Comparison of ENCODE assay signal across 21 cellular contexts in genomic region chr17:50480854-50481490, GRCh38. TPM values are rescaled to one million over a fixed set of nuclear protein-coding genes. Genes with fewer than 3 reads are reported as not detected.
DNase-seq lines count a peak whose midpoint lies in the region; ATAC-seq and TF ChIP-seq lines count a peak whose summit lies in the region.
"Had no signal": no experiment of that assay in that cellular context is flagged by ENCODE, and none has a peak within 500 bp of the region (broad histone marks: within the 10 kb centered on the region; RNA-seq: fewer than 3 reads in every experiment).

No MANE protein-coding gene starts in this region.

- H3K4me1 Mint-ChIP-seq in activated naive CD4-positive, alpha-beta T cell treated with anti-CD3 and anti-CD28 coated beads, Interleukin-2, amount 50 U/mL, for 24 hours = peaks cover 31% of the 10 kb centered on the region
- H3K4me1 Mint-ChIP-seq in activated naive CD4-positive, alpha-beta T cell treated with anti-CD3 and anti-CD28 coated beads for 36 hours (ENCODE audit: low read depth) = peaks cover 25% of the 10 kb centered on the region
- peaks cover 36% of the 10 kb centered on the region for H3K4me1 Mint-ChIP-seq in brain
- H3K4me1 Mint-ChIP-seq in activated naive CD4-positive, alpha-beta T cell treated with anti-CD3 and anti-CD28 coated beads, Interleukin-2, amount 10 ng/mL, durations not matched to agents 7 days and 5 days = peaks cover 21% of the 10 kb centered on the region

- CTCF ChIA-PET in activated naive CD4-positive, alpha-beta T cell treated with anti-CD3 and anti-CD28 coated beads for 36 hours (lab: Charles Lee) = interaction anchor here (0.9 to 1.3 kb wide), 5 partner anchors 21 to 145 kb away, joined by 3 to 8 read pairs (median 6); no protein-coding TSS in a partner anchor
- CTCF ChIA-PET in activated naive CD4-positive, alpha-beta T cell treated with anti-CD3 and anti-CD28 coated beads, Interleukin-2, amount 10 ng/mL, durations not matched to agents 7 days and 5 days (lab: Charles Lee) = interaction anchor here (1.2 to 5.1 kb wide), 3 partner anchors 22 to 147 kb away, joined by 5 to 48 read pairs (median 44); no protein-coding TSS in a partner anchor

- intact Hi-C loops in activated naive CD4-positive, alpha-beta T cell treated with anti-CD3 and anti-CD28 coated beads for 36 hours (cut with micrococcal nuclease) = loop anchor here (5.0 kb wide), 1 partner anchor 361 kb away; no protein-coding TSS in a partner anchor
- intact Hi-C loops in tibial artery (cut with DNase I; ENCODE audit: low total_unique reads) = loop anchor here (5.0 to 10.0 kb wide), 2 partner anchors 61 to 204 kb away; no protein-coding TSS in a partner anchor

- no peak for TF ChIP-seq EP300 in upper lobe of left lung (IDR thresholded peaks at IDR 0.05)

- DNase-seq in activated naive CD4-positive, alpha-beta T cell treated with anti-CD3 and anti-CD28 coated beads for 36 hours = no peak
- DNase-seq in NB4 (ENCODE audit: low read depth) (peak; percentile 51), tibial artery (no peak), upper lobe of left lung (no peak)
- no peak for DNase-seq in activated naive CD4-positive, alpha-beta T cell treated with anti-CD3 and anti-CD28 coated beads, Interleukin-2, amount 10 ng/mL, durations not matched to agents 7 days and 5 days
- DNase-seq: ACHN; activated CD4-positive, alpha-beta memory T cell treated with anti-CD3 and anti-CD28 coated beads, Interleukin-2, amount 10 ng/mL, durations not matched to agents 7 days and 5 days; anterior cingulate cortex; NCI-H2029; NCI-H510A; OCI-M1; upper lobe of right lung had no signal

- no peak overlapping the region for H3K4me3 ChIP-seq in NB4 (ENCODE audit: low read depth, low read length)
- no peak overlapping the region for H3K4me3 ChIP-seq in tibial artery
- no peak overlapping the region for H3K4me3 ChIP-seq in upper lobe of left lung
- H3K4me3 ChIP-seq: coronary artery, upper lobe of right lung had no signal

- ATAC-seq in upper lobe of left lung (ENCODE audit: low FRiP score in 2 of 2) (no peak), HG02763 (IDR thresholded peaks at IDR 0.05; ENCODE audit: unreplicated experiment) (no peak)
- ATAC-seq: stimulated activated effector memory CD8-positive, alpha-beta T cell treated with anti-CD3 and anti-CD28 coated beads, Interleukin-12 subunit alpha, Interleukin-12 subunit beta, amount 100 ng/mL, for 72 hours; upper lobe of right lung had no signal

- H3K27ac Mint-ChIP-seq in activated naive CD4-positive, alpha-beta T cell treated with anti-CD3 and anti-CD28 coated beads, Interleukin-2, amount 50 U/mL, for 24 hours = peak overlapping the region; percentile 41
- no peak overlapping the region for H3K27ac Mint-ChIP-seq in activated naive CD4-positive, alpha-beta T cell treated with anti-CD3 and anti-CD28 coated beads for 36 hours
- H3K27ac Mint-ChIP-seq in brain = peak overlapping the region in 2 of 5 experiments; percentile 41 to 92
- no peak overlapping the region for H3K27ac Mint-ChIP-seq in activated naive CD4-positive, alpha-beta T cell treated with anti-CD3 and anti-CD28 coated beads, Interleukin-2, amount 10 ng/mL, durations not matched to agents 7 days and 5 days
- H3K27ac Mint-ChIP-seq: activated CD4-positive, alpha-beta memory T cell treated with anti-CD3 and anti-CD28 coated beads, Interleukin-2, amount 10 ng/mL, durations not matched to agents 7 days and 5 days; activated T-helper 2 cell treated with anti-CD3 and anti-CD28 coated beads, Interferon-gamma antibody, Interleukin-2, Interleukin-4, amounts not matched to agents 10 μg/mL and 5 μg/mL and 100 μg/mL, durations not matched to agents 14 hours and 24 hours and 36 hours had no signal

- no peaks in the 10 kb centered on the region for H3K9me3 Mint-ChIP-seq in activated naive CD4-positive, alpha-beta T cell treated with anti-CD3 and anti-CD28 coated beads, Interleukin-2, amount 50 U/mL, for 24 hours
- H3K9me3 Mint-ChIP-seq in activated naive CD4-positive, alpha-beta T cell treated with anti-CD3 and anti-CD28 coated beads for 36 hours = no peaks in the 10 kb centered on the region
- peaks cover 0 to 3% (median 0%) of the 10 kb centered on the region in 5 experiments for H3K9me3 Mint-ChIP-seq in brain
- no peaks in the 10 kb centered on the region for H3K9me3 Mint-ChIP-seq in activated naive CD4-positive, alpha-beta T cell treated with anti-CD3 and anti-CD28 coated beads, Interleukin-2, amount 10 ng/mL, durations not matched to agents 7 days and 5 days
- H3K9me3 Mint-ChIP-seq: activated CD4-positive, alpha-beta memory T cell treated with anti-CD3 and anti-CD28 coated beads, Interleukin-2, amount 10 ng/mL, durations not matched to agents 7 days and 5 days; activated T-helper 2 cell treated with anti-CD3 and anti-CD28 coated beads, Interferon-gamma antibody, Interleukin-2, Interleukin-4, amounts not matched to agents 10 μg/mL and 5 μg/mL and 100 μg/mL, durations not matched to agents 14 hours and 24 hours and 36 hours; stimulated activated effector memory CD8-positive, alpha-beta T cell treated with anti-CD3 and anti-CD28 coated beads, Interleukin-12 subunit alpha, Interleukin-12 subunit beta, amount 100 ng/mL, for 72 hours had no signal

- H3K4me1 ChIP-seq in tibial artery (peaks cover 0 to 38% (median 24%) of the 10 kb centered on the region in 4 donors), upper lobe of left lung (peaks cover 16 to 36% (median 22%) of the 10 kb centered on the region in 4 donors)

- no peaks in the 10 kb centered on the region for H3K9me3 ChIP-seq in tibial artery
- no peaks in the 10 kb centered on the region for H3K9me3 ChIP-seq in upper lobe of left lung
- H3K9me3 ChIP-seq: upper lobe of right lung had no signal

- H3K4me3 Mint-ChIP-seq in activated naive CD4-positive, alpha-beta T cell treated with anti-CD3 and anti-CD28 coated beads, Interleukin-2, amount 50 U/mL, for 24 hours = peak overlapping the region; percentile 93
- H3K4me3 Mint-ChIP-seq in activated naive CD4-positive, alpha-beta T cell treated with anti-CD3 and anti-CD28 coated beads for 36 hours = no peak overlapping the region
- H3K4me3 Mint-ChIP-seq in brain = peak overlapping the region in 4 of 5 experiments; percentile 90 to 99 (median 95)
- H3K4me3 Mint-ChIP-seq in activated naive CD4-positive, alpha-beta T cell treated with anti-CD3 and anti-CD28 coated beads, Interleukin-2, amount 10 ng/mL, durations not matched to agents 7 days and 5 days = no peak overlapping the region

- H3K27ac ChIP-seq in tibial artery (peak overlapping the region; percentile 84 to 91), upper lobe of left lung (peak overlapping the region in 1 of 4 donors; percentile 7)
- H3K27ac ChIP-seq: upper lobe of right lung had no signal

- TF ChIP-seq POLR2A in NB4 (IDR thresholded peaks at IDR 0.05; ENCODE audit: extremely low read depth, insufficient read length) (no peak), upper lobe of left lung (IDR thresholded peaks at IDR 0.05) (no peak)

- H3K27me3 Mint-ChIP-seq in activated naive CD4-positive, alpha-beta T cell treated with anti-CD3 and anti-CD28 coated beads, Interleukin-2, amount 50 U/mL, for 24 hours = peaks cover 3% of the 10 kb centered on the region
- H3K27me3 Mint-ChIP-seq in activated naive CD4-positive, alpha-beta T cell treated with anti-CD3 and anti-CD28 coated beads for 36 hours (ENCODE audit: low read depth) = peaks cover 5% of the 10 kb centered on the region
- peaks cover 26% of the 10 kb centered on the region for H3K27me3 Mint-ChIP-seq in brain
- peaks cover 12% of the 10 kb centered on the region for H3K27me3 Mint-ChIP-seq in activated naive CD4-positive, alpha-beta T cell treated with anti-CD3 and anti-CD28 coated beads, Interleukin-2, amount 10 ng/mL, durations not matched to agents 7 days and 5 days

- no peak for TF ChIP-seq CTCF in NB4 (IDR thresholded peaks at IDR 0.05; ENCODE audit: low read depth, low read length)
- TF ChIP-seq CTCF in brain (conservative IDR thresholded peaks at IDR 0.05) = no peak
- no peak for TF ChIP-seq CTCF in tibial artery (IDR thresholded peaks at IDR 0.05)
- no peak for TF ChIP-seq CTCF in upper lobe of left lung (IDR thresholded peaks at IDR 0.05)

- H3K36me3 Mint-ChIP-seq in activated naive CD4-positive, alpha-beta T cell treated with anti-CD3 and anti-CD28 coated beads, Interleukin-2, amount 50 U/mL, for 24 hours = peaks cover 8% of the 10 kb centered on the region
- peaks cover 15% of the 10 kb centered on the region for H3K36me3 Mint-ChIP-seq in activated naive CD4-positive, alpha-beta T cell treated with anti-CD3 and anti-CD28 coated beads for 36 hours (ENCODE audit: low read depth)
- peaks cover 13% of the 10 kb centered on the region for H3K36me3 Mint-ChIP-seq in brain
- peaks cover 11% of the 10 kb centered on the region for H3K36me3 Mint-ChIP-seq in activated naive CD4-positive, alpha-beta T cell treated with anti-CD3 and anti-CD28 coated beads, Interleukin-2, amount 10 ng/mL, durations not matched to agents 7 days and 5 days

- WGBS in upper lobe of left lung, 2 donors = 86 to 95% methylated on average over 2 of the region's 2 CpGs

- peaks cover 9 to 35% (median 28%) of the 10 kb centered on the region in 3 donors for H3K36me3 ChIP-seq in tibial artery
- peaks cover 3 to 35% (median 26%) of the 10 kb centered on the region in 4 donors for H3K36me3 ChIP-seq in upper lobe of left lung

- H3K27me3 ChIP-seq in tibial artery (peaks cover 0 to 8% of the 10 kb centered on the region in 2 donors), upper lobe of left lung (no peaks in the 10 kb centered on the region)
- H3K27me3 ChIP-seq: upper lobe of right lung had no signal

RNA-seq across cellular contexts. Expression of gene RSAD1, which starts 2.3 kb away (rescaled TPM):
- 10 to 100 TPM; 39.2 to 40.4 TPM for total RNA-seq in activated naive CD4-positive, alpha-beta T cell treated with anti-CD3 and anti-CD28 coated beads for 36 hours
- polyA plus RNA-seq in brain (ENCODE audit: insufficient read depth, low read depth, low replicate concordance) = 17.8 TPM
- total RNA-seq in upper lobe of left lung = 10 to 100 TPM; 26.8 to 47.3 (median 34.9) TPM

RNA-seq across cellular contexts. Expression of gene CHAD, which starts 12.3 kb away (rescaled TPM):
- not detected for total RNA-seq in activated naive CD4-positive, alpha-beta T cell treated with anti-CD3 and anti-CD28 coated beads for 36 hours
- 2.7 TPM for polyA plus RNA-seq in brain (ENCODE audit: insufficient read depth, low read depth, low replicate concordance)
- total RNA-seq in upper lobe of left lung = under 1 TPM in 4 of 6 donors, not detected in 2; 0.13 to 0.30 (median 0.21) TPM
- total RNA-seq: activated CD4-positive, alpha-beta memory T cell treated with anti-CD3 and anti-CD28 coated beads, Interleukin-2, amount 10 ng/mL, durations not matched to agents 7 days and 5 days; activated T-helper 2 cell treated with anti-CD3 and anti-CD28 coated beads, Interferon-gamma antibody, Interleukin-2, Interleukin-4, amounts not matched to agents 10 μg/mL and 5 μg/mL and 100 μg/mL, durations not matched to agents 14 hours and 24 hours and 36 hours; glomerular endothelial cell; H1; myocyte; upper lobe of right lung had no signal

RNA-seq across cellular contexts. Expression of gene MYCBPAP, which starts 27.3 kb away (rescaled TPM):
- total RNA-seq in activated naive CD4-positive, alpha-beta T cell treated with anti-CD3 and anti-CD28 coated beads for 36 hours = 1 to 10 TPM; 5.5 to 5.8 TPM
- polyA plus RNA-seq in brain (ENCODE audit: insufficient read depth, low read depth, low replicate concordance) = 0.61 TPM
- 10 to 100 TPM in 1 of 6 donors, 1 to 10 TPM in 5; 1.0 to 14.7 (median 4.2) TPM for total RNA-seq in upper lobe of left lung

RNA-seq across cellular contexts. Expression of gene EPN3, which starts 51.6 kb away (rescaled TPM):
- not detected for total RNA-seq in activated naive CD4-positive, alpha-beta T cell treated with anti-CD3 and anti-CD28 coated beads for 36 hours
- polyA plus RNA-seq in brain (ENCODE audit: insufficient read depth, low read depth, low replicate concordance) = 2.1 TPM
- 10 to 100 TPM in 1 of 6 donors, 1 to 10 TPM in 2, under 1 TPM in 2, not detected in 1; 0.74 to 14.4 (median 1.2) TPM for total RNA-seq in upper lobe of left lung
- total RNA-seq: activated CD4-positive, alpha-beta memory T cell treated with anti-CD3 and anti-CD28 coated beads, Interleukin-2, amount 10 ng/mL, durations not matched to agents 7 days and 5 days; activated T-helper 2 cell treated with anti-CD3 and anti-CD28 coated beads, Interferon-gamma antibody, Interleukin-2, Interleukin-4, amounts not matched to agents 10 μg/mL and 5 μg/mL and 100 μg/mL, durations not matched to agents 14 hours and 24 hours and 36 hours; myocyte had no signal

RNA-seq across cellular contexts. Expression of gene ACSF2, which starts 55.0 kb away (rescaled TPM):
- total RNA-seq in activated naive CD4-positive, alpha-beta T cell treated with anti-CD3 and anti-CD28 coated beads for 36 hours = 10 to 100 TPM; 19.7 to 20.7 TPM
- polyA plus RNA-seq in brain (ENCODE audit: insufficient read depth, low read depth, low replicate concordance) = 7.9 TPM
- total RNA-seq in upper lobe of left lung = 100 to 1,000 TPM in 4 of 6 donors, 10 to 100 TPM in 2; 52.3 to 239 (median 120) TPM

Comparison
In these comparisons a context has a peak if more than half of its experiments do, and no peak if none do; other contexts are left out.
1. H3K4me3 Mint-ChIP-seq: peak in activated naive CD4-positive, alpha-beta T cell treated with anti-CD3 and anti-CD28 coated beads, Interleukin-2, amount 50 U/mL, for 24 hours (single experiment) and brain (4 of 5); none in activated naive CD4-positive, alpha-beta T cell treated with anti-CD3 and anti-CD28 coated beads for 36 hours (single experiment) and activated naive CD4-positive, alpha-beta T cell treated with anti-CD3 and anti-CD28 coated beads, Interleukin-2, amount 10 ng/mL, durations not matched to agents 7 days and 5 days (single experiment).